ENCODE assay signal across 14 cellular contexts in genomic region chr7:94069154-94069739, GRCh38.
DNase-seq lines count a peak whose midpoint lies in the region; ATAC-seq and TF ChIP-seq lines count a peak whose summit lies in the region.
"Had no signal": no experiment of that assay in that cellular context is flagged by ENCODE, and none has a peak within 500 bp of the region (broad histone marks: within the 10 kb centered on the region; RNA-seq: fewer than 3 reads in every experiment).

No MANE protein-coding gene starts in this region.

- peaks cover 24 to 46% (median 34%) of the 10 kb centered on the region in 5 donors for H3K27me3 Mint-ChIP-seq in naive thymus-derived CD4-positive, alpha-beta T cell

- peak overlapping the region; percentile 90 for H3K27ac ChIP-seq in epithelial cell of prostate
- H3K27ac ChIP-seq in foreskin keratinocyte, result no peak overlapping the region
- H3K27ac ChIP-seq in naive thymus-derived CD4-positive, alpha-beta T cell (ENCODE audit: low read depth, low read length), result no peak overlapping the region
- H3K27ac ChIP-seq in testis, result no peak overlapping the region
- H3K27ac ChIP-seq: Peyer's patch had no signal

- H3K4me3 Mint-ChIP-seq in naive thymus-derived CD4-positive, alpha-beta T cell, result no peak overlapping the region
- H3K4me3 Mint-ChIP-seq: activated naive CD8-positive, alpha-beta T cell treated with anti-CD3 and anti-CD28 coated beads, Interleukin-2, amount 10 ng/mL, durations not matched to agents 7 days and 5 days; nephron progenitor cell had no signal

- H3K9me3 ChIP-seq in naive thymus-derived CD4-positive, alpha-beta T cell (ENCODE audit: control insufficient read depth in 2 of 3, low read length in 3 of 3), result no peaks in the 10 kb centered on the region
- no peaks in the 10 kb centered on the region for H3K9me3 ChIP-seq in testis
- H3K9me3 ChIP-seq: Peyer's patch had no signal

- no peaks in the 10 kb centered on the region for H3K36me3 ChIP-seq in naive thymus-derived CD4-positive, alpha-beta T cell (ENCODE audit: control insufficient read depth in 2 of 3, insufficient read depth in 3 of 3, low read length in 3 of 3)
- H3K36me3 ChIP-seq in testis (ENCODE audit: low read depth, missing control alignments), result no peaks in the 10 kb centered on the region
- H3K36me3 ChIP-seq: Peyer's patch had no signal

- H3K27ac Mint-ChIP-seq in naive thymus-derived CD4-positive, alpha-beta T cell, result no peak overlapping the region
- H3K27ac Mint-ChIP-seq: activated naive CD8-positive, alpha-beta T cell treated with anti-CD3 and anti-CD28 coated beads, Interleukin-2, amount 10 ng/mL, durations not matched to agents 7 days and 5 days; nephron progenitor cell had no signal

- DNase-seq in epithelial cell of prostate (ENCODE audit: low read depth, low spot score) (no peak), foreskin keratinocyte (no peak), OCI-M2 (lab: John Stamatoyannopoulos, UW; ENCODE audit: unreplicated experiment) (no peak), testis (no peak)
- no peak for DNase-seq in naive thymus-derived CD4-positive, alpha-beta T cell
- DNase-seq: activated CD4-positive, alpha-beta T cell treated with anti-CD3 and anti-CD28 coated beads for 1 hour; activated naive CD8-positive, alpha-beta T cell treated with anti-CD3 and anti-CD28 coated beads, Interleukin-2, amount 10 ng/mL, durations not matched to agents 7 days and 5 days; COR-L47; NCI-H1694; nephron progenitor cell; Peyer's patch had no signal

- TF ChIP-seq CTCF in foreskin keratinocyte (conservative IDR thresholded peaks at IDR 0.05), result no peak
- TF ChIP-seq CTCF in testis (IDR thresholded peaks at IDR 0.05), result no peak

- H3K9me3 Mint-ChIP-seq in naive thymus-derived CD4-positive, alpha-beta T cell, result no peaks in the 10 kb centered on the region
- H3K9me3 Mint-ChIP-seq: activated naive CD8-positive, alpha-beta T cell treated with anti-CD3 and anti-CD28 coated beads, Interleukin-2, amount 10 ng/mL, durations not matched to agents 7 days and 5 days; nephron progenitor cell had no signal

- peak; percentile 53 for ATAC-seq in GM18520 (IDR thresholded peaks at IDR 0.05; ENCODE audit: unreplicated experiment)
- ATAC-seq in GM21619 (IDR thresholded peaks at IDR 0.05; ENCODE audit: unreplicated experiment), result peak; percentile 86
- ATAC-seq in HG03342 (IDR thresholded peaks at IDR 0.05; ENCODE audit: unreplicated experiment), result peak; percentile 79
- no peak for ATAC-seq in foreskin keratinocyte
- no peak for ATAC-seq in naive thymus-derived CD4-positive, alpha-beta T cell

- 79 to 88% methylated on average over 7 of the region's 7 CpGs for WGBS in testis, 2 donors

- no peaks in the 10 kb centered on the region for H3K36me3 Mint-ChIP-seq in naive thymus-derived CD4-positive, alpha-beta T cell
- H3K36me3 Mint-ChIP-seq: activated naive CD8-positive, alpha-beta T cell treated with anti-CD3 and anti-CD28 coated beads, Interleukin-2, amount 10 ng/mL, durations not matched to agents 7 days and 5 days had no signal

- CTCF ChIA-PET in naive thymus-derived CD4-positive, alpha-beta T cell (lab: Charles Lee), result no interaction called here

- H3K4me1 Mint-ChIP-seq in naive thymus-derived CD4-positive, alpha-beta T cell, result peaks cover 0 to 10% (median 2%) of the 10 kb centered on the region in 7 donors

- no peaks in the 10 kb centered on the region for H3K27me3 ChIP-seq in foreskin keratinocyte
- H3K27me3 ChIP-seq in naive thymus-derived CD4-positive, alpha-beta T cell (ENCODE audit: control insufficient read depth in 2 of 2, insufficient read depth in 2 of 2, low read length in 2 of 2), result no peaks in the 10 kb centered on the region
- no peaks in the 10 kb centered on the region for H3K27me3 ChIP-seq in testis
- H3K27me3 ChIP-seq: Peyer's patch had no signal

- intact Hi-C loops in naive thymus-derived CD4-positive, alpha-beta T cell (cut with micrococcal nuclease), result no loop called here
- intact Hi-C loops in testis (cut with DNase I; ENCODE audit: low total_unique reads), result no loop called here

- peaks cover 29% of the 10 kb centered on the region for H3K4me1 ChIP-seq in foreskin keratinocyte
- H3K4me1 ChIP-seq in naive thymus-derived CD4-positive, alpha-beta T cell (ENCODE audit: control insufficient read depth in 2 of 2, insufficient read depth in 2 of 2, low read length in 2 of 2), result peaks cover 0 to 9% of the 10 kb centered on the region in 2 donors
- no peaks in the 10 kb centered on the region for H3K4me1 ChIP-seq in testis
- H3K4me1 ChIP-seq: Peyer's patch had no signal

- POLR2A ChIA-PET in naive thymus-derived CD4-positive, alpha-beta T cell (lab: Charles Lee), result no interaction called here

- H3K4me3 ChIP-seq in naive thymus-derived CD4-positive, alpha-beta T cell (ENCODE audit: low read length), result no peak overlapping the region
- H3K4me3 ChIP-seq in testis, result no peak overlapping the region
- H3K4me3 ChIP-seq: Peyer's patch had no signal

- no peak for TF ChIP-seq POLR2A in testis (IDR thresholded peaks at IDR 0.05)

Comparison
In these comparisons a context has a peak if more than half of its experiments do, and no peak if none do; other contexts are left out.
1. ATAC-seq: peak in GM18520 (single experiment), GM21619 (single experiment) and HG03342 (single experiment); none in foreskin keratinocyte (single experiment) and naive thymus-derived CD4-positive, alpha-beta T cell (single experiment).